Comparison of ENCODE assay signal across 16 cellular contexts in genomic region chr5:35707659-35708058, GRCh38.
A peak's percentile ranks its signal among the peaks of the same experiment; 100 is the strongest.
DNase-seq lines count a peak whose midpoint lies in the region; ATAC-seq lines count a peak whose summit lies in the region.
"Had no signal": no experiment of that assay in that cellular context is flagged by ENCODE, and none has a peak within 500 bp of the region (broad histone marks: within the 10 kb centered on the region; RNA-seq: fewer than 3 reads in every experiment).

No MANE protein-coding gene starts in this region.

- peaks cover 4% of the 10 kb centered on the region for H3K9me3 Mint-ChIP-seq in activated CD4-positive, alpha-beta T cell treated with anti-CD3 and anti-CD28 coated beads for 36 hours (ENCODE audit: low read depth)
- H3K9me3 Mint-ChIP-seq in stimulated activated naive CD8-positive, alpha-beta T cell treated with anti-CD3 and anti-CD28 coated beads, Interleukin-15, amount 100 ng/mL, for 72 hours, result peaks cover 6 to 10% of the 10 kb centered on the region in 2 donors
- H3K9me3 Mint-ChIP-seq in naive thymus-derived CD8-positive, alpha-beta T cell, result peaks cover 0 to 10% (median 0%) of the 10 kb centered on the region in 9 donors
- H3K9me3 Mint-ChIP-seq: HFFc6 had no signal

- CTCF ChIA-PET in activated CD4-positive, alpha-beta T cell treated with anti-CD3 and anti-CD28 coated beads for 36 hours (lab: Charles Lee), result interaction anchor here (1.0 to 1.4 kb wide), 4 partner anchors 12 to 62 kb away, joined by 3 to 4 read pairs (median 3); no protein-coding TSS in a partner anchor

- peaks cover 19% of the 10 kb centered on the region for H3K4me1 Mint-ChIP-seq in activated CD4-positive, alpha-beta T cell treated with anti-CD3 and anti-CD28 coated beads for 36 hours
- peaks cover 21% of the 10 kb centered on the region for H3K4me1 Mint-ChIP-seq in stimulated activated naive CD8-positive, alpha-beta T cell treated with anti-CD3 and anti-CD28 coated beads, Interleukin-15, amount 100 ng/mL, for 72 hours
- H3K4me1 Mint-ChIP-seq in naive thymus-derived CD8-positive, alpha-beta T cell, result peaks cover 10 to 25% (median 16%) of the 10 kb centered on the region in 4 donors
- H3K4me1 Mint-ChIP-seq: B cell had no signal

- intact Hi-C loops in activated CD4-positive, alpha-beta T cell treated with anti-CD3 and anti-CD28 coated beads for 36 hours (cut with DNase I, micrococcal nuclease), result no loop called here

- H3K27me3 Mint-ChIP-seq in activated CD4-positive, alpha-beta T cell treated with anti-CD3 and anti-CD28 coated beads for 36 hours, result no peaks in the 10 kb centered on the region
- no peaks in the 10 kb centered on the region for H3K27me3 Mint-ChIP-seq in stimulated activated naive CD8-positive, alpha-beta T cell treated with anti-CD3 and anti-CD28 coated beads, Interleukin-15, amount 100 ng/mL, for 72 hours
- H3K27me3 Mint-ChIP-seq in naive thymus-derived CD8-positive, alpha-beta T cell, result no peaks in the 10 kb centered on the region
- H3K27me3 Mint-ChIP-seq: B cell; CD4-positive, CD25-positive, alpha-beta regulatory T cell had no signal

- POLR2A ChIA-PET in activated CD4-positive, alpha-beta T cell treated with anti-CD3 and anti-CD28 coated beads for 36 hours (lab: Charles Lee), result no interaction called here
- POLR2A ChIA-PET in naive thymus-derived CD8-positive, alpha-beta T cell (lab: Charles Lee), result no interaction called here

- ATAC-seq in activated CD4-positive, alpha-beta T cell treated with anti-CD3 and anti-CD28 coated beads for 36 hours, result peak; percentile 23
- peak; percentile 40 for ATAC-seq in stimulated activated naive CD8-positive, alpha-beta T cell treated with anti-CD3 and anti-CD28 coated beads, Interleukin-15, Interleukin-2, amounts not matched to agents 100 U/mL and 50 U/mL, for 24 hours
- ATAC-seq in stimulated activated naive CD8-positive, alpha-beta T cell treated with anti-CD3 and anti-CD28 coated beads, Interleukin-15, amount 100 ng/mL, for 72 hours, result no peak
- peak; percentile 77 to 82 for ATAC-seq in naive thymus-derived CD8-positive, alpha-beta T cell

- no peak overlapping the region for H3K4me3 Mint-ChIP-seq in activated CD4-positive, alpha-beta T cell treated with anti-CD3 and anti-CD28 coated beads for 36 hours
- no peak overlapping the region for H3K4me3 Mint-ChIP-seq in stimulated activated naive CD8-positive, alpha-beta T cell treated with anti-CD3 and anti-CD28 coated beads, Interleukin-15, amount 100 ng/mL, for 72 hours
- H3K4me3 Mint-ChIP-seq in naive thymus-derived CD8-positive, alpha-beta T cell, result no peak overlapping the region
- H3K4me3 Mint-ChIP-seq: B cell; CD4-positive, CD25-positive, alpha-beta regulatory T cell; HFFc6 had no signal

- no peak overlapping the region for H3K27ac Mint-ChIP-seq in activated CD4-positive, alpha-beta T cell treated with anti-CD3 and anti-CD28 coated beads for 36 hours
- no peak overlapping the region for H3K27ac Mint-ChIP-seq in stimulated activated naive CD8-positive, alpha-beta T cell treated with anti-CD3 and anti-CD28 coated beads, Interleukin-15, amount 100 ng/mL, for 72 hours
- peak overlapping the region in 9 of 10 donors; percentile 3 to 74 (median 38) for H3K27ac Mint-ChIP-seq in naive thymus-derived CD8-positive, alpha-beta T cell
- H3K27ac Mint-ChIP-seq: B cell, HFFc6 had no signal

- no peak for DNase-seq in activated CD4-positive, alpha-beta T cell treated with anti-CD3 and anti-CD28 coated beads for 36 hours
- DNase-seq in activated CD4-positive, alpha-beta T cell treated with anti-CD3 and anti-CD28 coated beads, Interleukin-2, amount 50 U/mL, for 4 hours, result no peak
- no peak for DNase-seq in stimulated activated naive CD8-positive, alpha-beta T cell treated with anti-CD3 and anti-CD28 coated beads, Interleukin-15, Interleukin-2, amounts not matched to agents 100 U/mL and 50 U/mL, for 24 hours
- no peak for DNase-seq in stimulated activated naive CD8-positive, alpha-beta T cell treated with anti-CD3 and anti-CD28 coated beads, Interleukin-15, amount 100 ng/mL, for 72 hours
- peak in 4 of 10 donors; percentile 1 to 35 (median 19) for DNase-seq in naive thymus-derived CD8-positive, alpha-beta T cell
- no peak for DNase-seq in NCI-H524 treated with DMSO at 0.1 percent for 48 hours (lab: John Stamatoyannopoulos, UW)
- no peak for DNase-seq in activated T-cell treated with anti-CD3 and anti-CD28 coated beads, Interleukin-2, amount 50 U/mL, for 1 hour
- no peak for DNase-seq in NCI-H446 treated with DMSO at 0.1 percent for 48 hours (lab: John Stamatoyannopoulos, UW)
- DNase-seq: Calu3; CD4-positive, CD25-positive, alpha-beta regulatory T cell; COR-L47; DMS53; DMS79 treated with DMSO at 0.1 percent for 48 hours; GOT3; HFFc6 had no signal

- H3K36me3 Mint-ChIP-seq in activated CD4-positive, alpha-beta T cell treated with anti-CD3 and anti-CD28 coated beads for 36 hours (ENCODE audit: low read depth), result peaks cover 4% of the 10 kb centered on the region
- H3K36me3 Mint-ChIP-seq in naive thymus-derived CD8-positive, alpha-beta T cell, result peaks cover 0 to 7% (median 3%) of the 10 kb centered on the region in 3 donors

Comparison
In these comparisons a context has a peak if more than half of its experiments do, and no peak if none do; other contexts are left out.
1. H3K27ac Mint-ChIP-seq: peak in naive thymus-derived CD8-positive, alpha-beta T cell (9 of 10); none in activated CD4-positive, alpha-beta T cell treated with anti-CD3 and anti-CD28 coated beads for 36 hours (single experiment) and stimulated activated naive CD8-positive, alpha-beta T cell treated with anti-CD3 and anti-CD28 coated beads, Interleukin-15, amount 100 ng/mL, for 72 hours (0 of 2).